Comparison of ENCODE assay signal across 8 cellular contexts in the genomic region with DNA sequence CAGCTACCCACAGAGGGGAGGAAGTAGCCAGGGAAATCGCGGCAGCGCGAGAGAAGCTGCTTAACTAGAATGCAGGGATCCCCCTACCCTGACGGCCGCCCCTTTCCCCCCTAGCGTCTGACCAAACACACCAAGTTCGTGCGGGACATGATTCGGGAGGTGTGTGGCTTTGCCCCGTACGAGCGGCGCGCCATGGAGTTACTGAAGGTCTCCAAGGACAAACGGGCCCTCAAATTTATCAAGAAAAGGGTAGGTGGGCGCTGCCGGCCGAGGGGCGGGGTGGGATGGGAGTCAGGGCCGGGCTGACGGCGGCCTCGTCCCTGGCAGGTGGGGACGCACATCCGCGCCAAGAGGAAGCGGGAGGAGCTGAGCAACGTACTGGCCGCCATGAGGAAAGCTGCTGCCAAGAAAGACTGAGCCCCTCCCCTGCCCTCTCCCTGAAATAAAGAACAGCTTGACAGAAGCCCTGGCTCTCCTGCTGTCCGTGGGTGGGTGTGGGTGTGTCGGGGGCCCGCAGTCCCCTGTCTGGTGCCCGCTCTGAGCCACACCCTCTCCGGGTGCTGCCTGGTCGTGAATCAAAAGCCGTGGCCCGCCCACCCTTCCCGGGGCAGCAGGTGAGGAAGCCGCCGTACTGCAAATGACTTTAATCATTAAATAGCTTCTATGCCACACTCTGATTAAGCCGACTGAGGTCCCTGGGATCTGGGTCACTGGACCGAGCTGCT. TPM values are rescaled to one million over a fixed set of nuclear protein-coding genes. Genes with fewer than 3 reads are reported as not detected.
DNase-seq lines count a peak whose midpoint lies in the region; ATAC-seq and TF ChIP-seq lines count a peak whose summit lies in the region.

No MANE protein-coding gene starts in this region.

- intact Hi-C loops in activated B cell treated with CpG ODN at 0.5 μM for 24 hours (cut with micrococcal nuclease) = loop anchor here (2.0 kb wide), 1 partner anchor 137 kb away; no protein-coding TSS in a partner anchor

- H3K9me3 Mint-ChIP-seq in activated B cell treated with CpG ODN at 0.5 μM for 24 hours = no peaks in the 10 kb centered on the region
- H3K9me3 Mint-ChIP-seq in stimulated activated naive CD8-positive, alpha-beta T cell treated with anti-CD3 and anti-CD28 coated beads, Interleukin-15, Interleukin-2, amounts not matched to agents 100 ng/mL and 50 ng/mL, for 24 hours = no peaks in the 10 kb centered on the region

- no peak for TF ChIP-seq CTCF in activated B cell treated with CpG ODN at 0.5 μM for 24 hours (IDR thresholded peaks at IDR 0.05)

- H3K4me3 ChIP-seq in mononuclear cell (ENCODE audit: low read length) = peak overlapping the region; percentile 98

- DNase-seq in COLO668 (lab: John Stamatoyannopoulos, UW; ENCODE audit: unreplicated experiment) = peak; percentile 77
- peak; percentile 40 for DNase-seq in LoVo (ENCODE audit: low spot score)
- peak; percentile 32 for DNase-seq in activated B cell treated with CpG ODN at 0.5 μM for 24 hours
- peak; percentile 20 for DNase-seq in effector CD4-positive, alpha-beta T cell

- POLR2A ChIA-PET in activated B cell treated with CpG ODN at 0.5 μM for 24 hours (lab: Charles Lee) = interaction anchor here (0.6 to 6.4 kb wide), 12 partner anchors 12 to 1800 kb away, joined by 3 to 102 read pairs (median 4); a partner anchor contains a TSS

- peak overlapping the region; percentile 90 for H3K27ac Mint-ChIP-seq in activated B cell treated with CpG ODN at 0.5 μM for 24 hours
- peak overlapping the region; percentile 97 for H3K27ac Mint-ChIP-seq in stimulated activated naive CD8-positive, alpha-beta T cell treated with anti-CD3 and anti-CD28 coated beads, Interleukin-15, Interleukin-2, amounts not matched to agents 100 ng/mL and 50 ng/mL, for 24 hours

- no peaks in the 10 kb centered on the region for H3K27me3 ChIP-seq in mononuclear cell (ENCODE audit: insufficient read depth, low read length)

- peaks cover 49% of the 10 kb centered on the region for H3K36me3 Mint-ChIP-seq in activated B cell treated with CpG ODN at 0.5 μM for 24 hours (ENCODE audit: low read depth)
- H3K36me3 Mint-ChIP-seq in stimulated activated naive CD8-positive, alpha-beta T cell treated with anti-CD3 and anti-CD28 coated beads, Interleukin-15, Interleukin-2, amounts not matched to agents 100 ng/mL and 50 ng/mL, for 24 hours (ENCODE audit: low read depth) = peaks cover 39% of the 10 kb centered on the region

- peaks cover 32% of the 10 kb centered on the region for H3K4me1 Mint-ChIP-seq in activated B cell treated with CpG ODN at 0.5 μM for 24 hours
- H3K4me1 Mint-ChIP-seq in stimulated activated naive CD8-positive, alpha-beta T cell treated with anti-CD3 and anti-CD28 coated beads, Interleukin-15, Interleukin-2, amounts not matched to agents 100 ng/mL and 50 ng/mL, for 24 hours (ENCODE audit: low read depth) = peaks cover 42% of the 10 kb centered on the region

- peaks cover 28% of the 10 kb centered on the region for H3K4me1 ChIP-seq in mononuclear cell (ENCODE audit: insufficient read depth, low read length)

- CTCF ChIA-PET in activated B cell treated with CpG ODN at 0.5 μM for 24 hours (lab: Charles Lee) = interaction anchor here (0.6 to 1.2 kb wide), 3 partner anchors 27 to 276 kb away, joined by 3 read pairs; no protein-coding TSS in a partner anchor

- ATAC-seq in activated B cell treated with CpG ODN at 0.5 μM for 24 hours (ENCODE audit: low read depth) (no peak), HG02763 (IDR thresholded peaks at IDR 0.05; ENCODE audit: unreplicated experiment) (no peak), HG03432 (IDR thresholded peaks at IDR 0.05; ENCODE audit: unreplicated experiment) (no peak)

- no peaks in the 10 kb centered on the region for H3K27me3 Mint-ChIP-seq in activated B cell treated with CpG ODN at 0.5 μM for 24 hours
- no peaks in the 10 kb centered on the region for H3K27me3 Mint-ChIP-seq in stimulated activated naive CD8-positive, alpha-beta T cell treated with anti-CD3 and anti-CD28 coated beads, Interleukin-15, Interleukin-2, amounts not matched to agents 100 ng/mL and 50 ng/mL, for 24 hours

- peak overlapping the region; percentile 93 for H3K4me3 Mint-ChIP-seq in activated B cell treated with CpG ODN at 0.5 μM for 24 hours
- peak overlapping the region; percentile 96 for H3K4me3 Mint-ChIP-seq in stimulated activated naive CD8-positive, alpha-beta T cell treated with anti-CD3 and anti-CD28 coated beads, Interleukin-15, Interleukin-2, amounts not matched to agents 100 ng/mL and 50 ng/mL, for 24 hours

- no peaks in the 10 kb centered on the region for H3K9me3 ChIP-seq in mononuclear cell (ENCODE audit: low read depth, low read length)

RNA-seq across cellular contexts. Expression of a gene that starts 1.3 kb away (rescaled TPM):
- total RNA-seq in activated B cell treated with CpG ODN at 0.5 μM for 24 hours (1,170 and 1,330 TPM in 2 replicates), mononuclear cell (378 TPM)

RNA-seq across cellular contexts. Expression of a gene that starts 10.5 kb away (rescaled TPM):
- total RNA-seq in activated B cell treated with CpG ODN at 0.5 μM for 24 hours = 1.4 and 1.5 TPM in 2 replicates
- 3.5 TPM for total RNA-seq in mononuclear cell

RNA-seq across cellular contexts. Expression of a gene that starts 11.1 kb away (rescaled TPM):
- total RNA-seq in activated B cell treated with CpG ODN at 0.5 μM for 24 hours = 58.0 and 60.8 TPM in 2 replicates
- 8.5 TPM for total RNA-seq in mononuclear cell

RNA-seq across cellular contexts. Expression of a gene that starts 28.6 kb away (rescaled TPM):
- total RNA-seq in activated B cell treated with CpG ODN at 0.5 μM for 24 hours = 72.9 and 77.5 TPM in 2 replicates
- total RNA-seq in mononuclear cell = 46.4 TPM

RNA-seq across cellular contexts. Expression of a gene that starts 29.1 kb away (rescaled TPM):
- total RNA-seq in activated B cell treated with CpG ODN at 0.5 μM for 24 hours (not detected in 2 replicates), mononuclear cell (not detected)

Comparison
In these comparisons a context has a peak if more than half of its experiments do, and no peak if none do; other contexts are left out.
1. DNase-seq: peak in every context shown above with its lines; median percentile 77 in COLO668; 40 in LoVo; 32 in activated B cell treated with CpG ODN at 0.5 μM for 24 hours; 20 in effector CD4-positive, alpha-beta T cell.